In genomic region chr3:3201584-3201983, GRCh38 we compare ENCODE assay signal across 13 cellular contexts. TPM values are rescaled to one million over a fixed set of nuclear protein-coding genes. Genes with fewer than 3 reads are reported as not detected.
DNase-seq lines count a peak whose midpoint lies in the region; ATAC-seq, FAIRE-seq and TF ChIP-seq lines count a peak whose summit lies in the region.
"Had no signal": no experiment of that assay in that cellular context is flagged by ENCODE, and none has a peak within 500 bp of the region (broad histone marks: within the 10 kb centered on the region; RNA-seq: fewer than 3 reads in every experiment).

No MANE protein-coding gene starts in this region.

- H3K4me2 ChIP-seq in GM12878 (ENCODE audit: control insufficient read depth, insufficient read depth): peak overlapping the region; percentile 41

- 17% methylated on average over 3 of the region's 3 CpGs for WGBS in GM12878 (ENCODE audit: insufficient coverage, insufficient replicate concordance, low lambda C conversion rate, missing lambda C conversion rate)
- 71 to 76% methylated on average over 3 of the region's 3 CpGs for WGBS in pancreas, 2 donors

- intact Hi-C loops in GM12878 (cut with micrococcal nuclease; ENCODE audit: unreplicated experiment): loop anchor here (5.0 to 10.0 kb wide), 2 partner anchors 443 to 1071 kb away; no protein-coding TSS in a partner anchor
- intact Hi-C loops in pancreas (cut with DNase I): loop anchor here in 2 of 3 donors (5.0 to 10.0 kb wide), 2 partner anchors 803 to 1086 kb away; no protein-coding TSS in a partner anchor

- H3K79me2 ChIP-seq in GM12878 (ENCODE audit: control insufficient read depth, insufficient read depth, low read length): no peaks in the 10 kb centered on the region

- TF ChIP-seq POLR2A in GM12878 (IDR thresholded peaks at IDR 0.05; ENCODE audit: low read depth, low read length): no peak

- no TSS peak for BruUV-seq in GM12878 (replicated peaks; lab: Mats Ljungman, UMichigan)

- H4K20me1 ChIP-seq in GM12878 (ENCODE audit: control insufficient read depth, insufficient read depth): no peaks in the 10 kb centered on the region

- H2AFZ ChIP-seq in GM12878 (ENCODE audit: control insufficient read depth, low read depth, low read length): no peak overlapping the region
- H2AFZ ChIP-seq: GM23248 had no signal

- no peak for TF ChIP-seq RAD21 in GM12878 (IDR thresholded peaks at IDR 0.05; ENCODE audit: insufficient read depth, low read depth, low read length)

- H3K4me3 ChIP-seq in GM12878: no peak overlapping the region
- no peak overlapping the region for H3K4me3 ChIP-seq in pancreas
- H3K4me3 ChIP-seq: GM23248, lung had no signal

- H3K4me1 ChIP-seq in GM12878 (ENCODE audit: control insufficient read depth, insufficient read depth, low read length) (peaks cover 4% of the 10 kb centered on the region; the same call in 1 of the 2 replicates), pancreas (no peaks in the 10 kb centered on the region)

- in situ Hi-C loops in GM12878 (cut with MboI): no loop called here

- CTCF ChIA-PET in GM12878 (lab: Yijun Ruan, JAX): interaction anchor here (0.6 to 6.1 kb wide), 21 partner anchors 9 to 1092 kb away, joined by 3 to 199 read pairs (median 7); no protein-coding TSS in a partner anchor

- no peak for TF ChIP-seq CTCF in GM12878 (IDR thresholded peaks at IDR 0.05 in 2 of 3, conservative IDR thresholded peaks at IDR 0.05 in 1 of 3; ENCODE audit: control insufficient read depth in 2 of 3, extremely low read depth in 1 of 3, insufficient read depth in 1 of 3, low read depth in 3 of 3, low read length in 3 of 3)
- no peak for TF ChIP-seq CTCF in pancreas (IDR thresholded peaks at IDR 0.05)

- H3K27ac ChIP-seq in GM12878 (ENCODE audit: control insufficient read depth, insufficient read depth) (no peak overlapping the region), pancreas (no peak overlapping the region)
- H3K27ac ChIP-seq: brain microvascular endothelial cell, GM23248 had no signal

- H3K27me3 ChIP-seq in GM12878 (replicated peaks in 1 of 2; ENCODE audit: control insufficient read depth in 2 of 2, insufficient read depth in 2 of 2, low read length in 1 of 2) (no peaks in the 10 kb centered on the region), pancreas (no peaks in the 10 kb centered on the region)
- H3K27me3 ChIP-seq: brain microvascular endothelial cell had no signal

- POLR2A ChIA-PET in GM12878 (lab: Charles Lee): interaction anchor here (0.6 to 1.1 kb wide), 2 partner anchors 118 to 795 kb away, joined by 3 read pairs; no protein-coding TSS in a partner anchor

- SMC1A ChIA-PET in GM12878 (lab: Charles Lee; ENCODE audit: uncharacterized antibody, unreplicated experiment): interaction anchor here (0.8 to 7.7 kb wide), 17 partner anchors 9 to 1091 kb away, joined by 3 to 129 read pairs (median 5); partner anchors contain the start of gene CRBN

- ATAC-seq in GM21367 (IDR thresholded peaks at IDR 0.05; ENCODE audit: unreplicated experiment): peak; percentile 94
- ATAC-seq in HG03060 (IDR thresholded peaks at IDR 0.05; ENCODE audit: low read depth, unreplicated experiment): peak; percentile 91
- ATAC-seq in GM12878: peak; percentile 96
- no peak for ATAC-seq in pancreas
- ATAC-seq: sciatic nerve had no signal

- RAD21 ChIA-PET in GM12878 (lab: Charles Lee; ENCODE audit: unreplicated experiment): interaction anchor here (0.6 to 6.7 kb wide), 15 partner anchors 8 to 1091 kb away, joined by 3 to 148 read pairs (median 5); no protein-coding TSS in a partner anchor

- TF ChIP-seq EP300 in GM12878 (IDR thresholded peaks at IDR 0.05; ENCODE audit: borderline replicate concordance in 1 of 2, control insufficient read depth in 1 of 2, low read depth in 2 of 2, low read length in 2 of 2): 0 out of 4 replicates have a peak, but pooled peaks of 1 of the 2 experiments have one; percentile 6

- FAIRE-seq in GM18507 (lab: Jason Lieb, UNC) (peak; percentile 87), GM12878 (lab: Jason Lieb, UNC) (no peak), HTR-8/SVneo (lab: Jason Lieb, UNC) (no peak), pancreas (lab: Jason Lieb, UNC) (no peak)

- no peak overlapping the region for H3K9ac ChIP-seq in GM12878 (ENCODE audit: control insufficient read depth, insufficient read depth, low read length)
- H3K9ac ChIP-seq: GM23248 had no signal

- H3K36me3 ChIP-seq in GM12878 (ENCODE audit: control insufficient read depth in 2 of 2, insufficient read depth in 2 of 2, low read length in 1 of 2) (no peaks in the 10 kb centered on the region), pancreas (no peaks in the 10 kb centered on the region)
- H3K36me3 ChIP-seq: brain microvascular endothelial cell had no signal

- DNase-seq in GM18507 (ENCODE audit: extremely low spot score, insufficient read length, low read depth): peak; percentile 4
- DNase-seq in GM12878 (ENCODE audit: low read depth, low spot score): peak; percentile 41
- DNase-seq in HTR-8/SVneo (ENCODE audit: insufficient read length, low spot score): no peak
- DNase-seq in SIG-M5 (lab: John Stamatoyannopoulos, UW): no peak
- DNase-seq in SIG-M5 treated with dmso at 0.1 percent for 504 hours (lab: John Stamatoyannopoulos, UW; ENCODE audit: unreplicated experiment): no peak
- no peak for DNase-seq in pancreas
- DNase-seq: brain microvascular endothelial cell, GM23248, NCI-H146 had no signal

- no peaks in the 10 kb centered on the region; the same call in 2 of the 3 replicates for H3K9me3 ChIP-seq in GM12878 (replicated peaks; ENCODE audit: control insufficient read depth, insufficient read depth, low read length)
- H3K9me3 ChIP-seq in pancreas: no peaks in the 10 kb centered on the region

TF ChIP-seq in GM12878, 131 proteins besides CTCF, POLR2A, EP300 and RAD21 (continues in another document):
- TF ChIP-seq IKZF1 (conservative IDR thresholded peaks at IDR 0.05) (peak; percentile 27; the same call in 1 of the 2 replicates), CUX1 (IDR thresholded peaks at IDR 0.05; ENCODE audit: insufficient replicate concordance, low read depth, low read length) (no peak), ZNF274 (IDR thresholded peaks at IDR 0.05; ENCODE audit: insufficient read depth, insufficient read length) (no peak), RB1 (IDR thresholded peaks at IDR 0.05; ENCODE audit: borderline replicate concordance) (no peak), MEF2B (IDR thresholded peaks at IDR 0.05; ENCODE audit: partially characterized antibody, poor library complexity, severe bottlenecking) (peak; percentile 44), SUZ12 (IDR thresholded peaks at IDR 0.05; ENCODE audit: unreplicated experiment) (no peak), BHLHE40 (IDR thresholded peaks at IDR 0.05; ENCODE audit: borderline replicate concordance in 1 of 2, low read depth in 2 of 2, low read length in 1 of 2) (peak in 1 of 2 experiments; percentile 37; a peak in 1 of 4 replicates), KLF5 (IDR thresholded peaks at IDR 0.05; ENCODE audit: partially characterized antibody) (no peak)

RNA-seq across cellular contexts. Expression of gene CRBN, which starts 22.1 kb away (rescaled TPM):
- total RNA-seq in GM12878 (2013; cell fraction: nucleolus; rRNA removed): 155 and 169 TPM in 2 replicates
- total RNA-seq in GM12878 (2014; rRNA removed) (24.5 and 26.5 TPM in 2 replicates), GM12878 (2014; rRNA removed; fragmentation: Illumina TruSeq; extraction: Trizol) (32.4 and 32.5 TPM in 2 replicates), GM12878 (2021) (23.4 and 28.3 TPM in 2 replicates), pancreas (10 to 100 TPM; 17.9 to 31.8 (median 26.9) TPM)
- 17.5 TPM for polyA plus RNA-seq in GM12878 (2011; ENCODE audit: low read depth)
- polyA plus RNA-seq in GM12878 (2011; rRNA removed) (45.1 and 62.8 TPM in 2 replicates), GM12878 (2014; fragmentation: Illumina TruSeq; extraction: Trizol) (26.1 and 35.8 TPM in 2 replicates), GM12878 (2014; fragmentation: Nextera tagmentation; extraction: Ambion mirVana) (100 to 1,000 TPM; 110 to 115 TPM), GM12878 (2014; rRNA removed) (20.2 and 21.7 TPM in 2 replicates), GM12878 (2016; fragmentation: Nextera tagmentation; extraction: Ambion mirVana) (10 to 100 TPM; 39.2 to 42.1 TPM), pancreas (10 to 100 TPM; 13.8 to 23.3 TPM)
- polyA plus RNA-seq in GM12878 (2011; cell fraction: cytosol; rRNA removed): 16.1 and 19.8 TPM in 2 replicates
- polyA plus RNA-seq in GM12878 (2011; cell fraction: nucleus; rRNA removed): 30.3 and 37.6 TPM in 2 replicates
- polyA plus RNA-seq in GM12878 (2012): 19.7 and 24.9 TPM in 2 replicates
- 30.2 and 32.3 TPM in 2 replicates for polyA minus RNA-seq in GM12878 (2011; rRNA and poly(A)+ RNA removed)
- 10.2 and 14.7 TPM in 2 replicates for polyA minus RNA-seq in GM12878 (2011; cell fraction: cytosol; rRNA and poly(A)+ RNA removed)
- polyA minus RNA-seq in GM12878 (2011; cell fraction: nucleus; rRNA and poly(A)+ RNA removed): 29.5 and 38.7 TPM in 2 replicates

Comparison
In these comparisons a context has a peak if more than half of its experiments do, and no peak if none do; other contexts are left out.
1. DNase-seq: peak in GM18507 (single experiment) and GM12878 (single experiment); none in HTR-8/SVneo (single experiment), SIG-M5 (single experiment), SIG-M5 treated with dmso at 0.1 percent for 504 hours (single experiment) and pancreas (0 of 6).
2. ATAC-seq: peak in GM21367 (single experiment), HG03060 (single experiment) and GM12878 (single experiment); none in pancreas (0 of 4).